In the genomic region with DNA sequence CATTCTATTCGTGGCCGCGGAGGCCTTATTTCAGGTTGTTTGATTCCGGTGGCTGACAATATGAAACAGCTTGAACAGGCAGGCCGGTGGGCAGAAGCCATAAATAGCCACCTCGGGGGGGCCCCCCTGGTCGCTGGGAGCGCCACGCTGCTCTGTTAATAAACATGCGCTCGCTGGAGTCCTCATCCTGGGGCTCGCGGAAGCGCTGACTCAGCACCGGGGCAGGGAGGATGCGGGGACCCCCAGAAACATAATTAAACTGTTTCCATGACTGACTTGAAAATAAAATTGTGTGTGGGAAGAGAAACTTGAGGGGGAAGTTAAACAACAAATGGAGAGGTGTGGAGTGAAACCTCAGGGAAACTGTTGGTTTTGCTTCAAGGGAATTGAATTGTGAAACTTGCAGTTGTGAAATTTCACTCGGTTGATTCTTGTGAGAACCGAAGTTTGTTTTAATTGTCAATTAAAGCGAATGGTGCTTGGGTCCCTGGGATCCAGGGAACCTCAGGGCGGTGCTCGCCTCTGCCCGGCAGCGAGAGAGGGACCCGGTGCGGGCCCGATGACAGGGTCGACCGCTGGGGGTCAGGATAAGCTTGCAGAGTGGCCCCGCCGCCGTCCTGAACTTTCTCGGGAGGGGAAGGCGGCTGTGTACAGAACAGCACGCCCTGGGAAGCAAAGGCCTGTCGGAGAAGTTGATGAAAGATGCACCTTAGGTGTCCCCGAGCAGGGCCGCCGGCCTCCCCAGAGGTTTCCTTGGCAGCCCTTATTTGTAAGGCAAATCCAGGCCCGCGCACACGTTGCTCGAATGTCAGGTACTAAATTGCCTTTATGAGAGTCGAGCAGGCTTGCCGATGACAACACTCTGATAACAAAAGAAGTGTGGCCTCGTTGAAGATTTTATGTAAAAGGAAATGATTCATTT, we compare ENCODE assay signal across 8 cellular contexts.
DNase-seq lines count a peak whose midpoint lies in the region; ATAC-seq, FAIRE-seq and TF ChIP-seq lines count a peak whose summit lies in the region.

No MANE protein-coding gene starts in this region.

- H3K79me2 ChIP-seq in HepG2 (ENCODE audit: insufficient read depth, low read length), result no peaks in the 10 kb centered on the region
- H3K79me2 ChIP-seq in GM23248 (ENCODE audit: insufficient read depth), result no peaks in the 10 kb centered on the region

- ATAC-seq in HG03097 (IDR thresholded peaks at IDR 0.05; ENCODE audit: low FRiP score, unreplicated experiment) (peak; percentile 82), HepG2 (no peak)

- in situ Hi-C loops in HepG2 (cut with HindIII; ENCODE audit: extremely low pct_ligation_motif_present, low pct_unique_long_range_greater_than_20kb) (no loop called here), GM23248 (cut with MboI) (no loop called here)

- no peak overlapping the region for H3K4me2 ChIP-seq in HepG2 (ENCODE audit: low read depth, low read length)
- H3K4me2 ChIP-seq in GM23248 (ENCODE audit: unreplicated experiment), result no peak overlapping the region

- no peaks in the 10 kb centered on the region for H3K9me2 ChIP-seq in GM23248 (ENCODE audit: insufficient read depth)

- TF ChIP-seq POLR2A in HepG2 (IDR thresholded peaks at IDR 0.05; ENCODE audit: insufficient read depth in 1 of 2, low read depth in 2 of 2, low read length in 2 of 2), result no peak

- peak overlapping the region; percentile 67 for H3K4me3 Mint-ChIP-seq in chondrocyte (ENCODE audit: unreplicated experiment)

- H3K4me1 ChIP-seq in HepG2 (ENCODE audit: insufficient read depth, low read length) (no peaks in the 10 kb centered on the region), GM23248 (ENCODE audit: insufficient read depth) (peaks cover 19% of the 10 kb centered on the region)

- WGBS in HepG2 (ENCODE audit: low lambda C conversion rate), result 66% methylated on average over 32 of the region's 45 CpGs
- WGBS in GM23248 (ENCODE audit: low coverage in 1 of 2, low lambda C conversion rate in 2 of 2, missing lambda C conversion rate in 2 of 2), 2 experiments, result 87 to 88% methylated on average over 45 of the region's 45 CpGs

- H3K27ac ChIP-seq in HepG2 (ENCODE audit: extremely low read length, insufficient read depth, low read length) (no peak overlapping the region), GM23248 (no peak overlapping the region)

- no peak for FAIRE-seq in HepG2 (lab: Jason Lieb, UNC)

- POLR2A ChIA-PET in HepG2 (lab: Yijun Ruan, JAX), result no interaction called here

- DNase-seq in activated gamma-delta T cell treated with Interleukin-2 at 50 U/mL for 16 hours (peak; percentile 9), activated gamma-delta T cell (lab: John Stamatoyannopoulos, UW) (no peak), SIG-M5 (lab: John Stamatoyannopoulos, UW) (peak; percentile 56), chondrocyte (ENCODE audit: low spot score) (no peak), HepG2 (ENCODE audit: low spot score) (no peak), GM23248 (no peak)
- DNase-seq in stimulated activated CD4-positive, alpha-beta T cell treated with anti-CD3 and anti-CD28 coated beads, Interleukin-4, amount 100 ng/mL, for 4 hours, result peak; percentile 32 to 36

- H3K4me1 Mint-ChIP-seq in chondrocyte (ENCODE audit: low read depth), result peaks cover 25% of the 10 kb centered on the region

- TF ChIP-seq EP300 in HepG2 (IDR thresholded peaks at IDR 0.05; ENCODE audit: low read depth in 2 of 2, low read length in 2 of 2) (no peak), HepG2 (CRISPR knock-in tag; IDR thresholded peaks at IDR 0.05; ENCODE audit: borderline replicate concordance) (no peak)

- H3F3A ChIP-seq in GM23248 (ENCODE audit: insufficient read depth), result peaks cover 21% of the 10 kb centered on the region

- TF ChIP-seq CTCF in chondrocyte (IDR thresholded peaks at IDR 0.05) (peak; percentile 82), HepG2 (CRISPR knock-in tag; IDR thresholded peaks at IDR 0.05) (no peak)

- TF ChIP-seq RAD21 in HepG2 (CRISPR knock-in tag; IDR thresholded peaks at IDR 0.05), result no peak

- H4K20me1 ChIP-seq in HepG2 (ENCODE audit: insufficient read depth, low read length) (no peaks in the 10 kb centered on the region), GM23248 (ENCODE audit: insufficient read depth) (no peaks in the 10 kb centered on the region)

- H3K27me3 Mint-ChIP-seq in chondrocyte (ENCODE audit: low read depth), result no peaks in the 10 kb centered on the region

- H3K27ac Mint-ChIP-seq in chondrocyte (ENCODE audit: unreplicated experiment), result peak overlapping the region; percentile 24

- no TSS peak for BruUV-seq in HepG2 (replicated peaks; lab: Mats Ljungman, UMichigan)

- intact Hi-C loops in HepG2 (cut with micrococcal nuclease; ENCODE audit: unreplicated experiment), result no loop called here

- H3K36me3 Mint-ChIP-seq in chondrocyte (ENCODE audit: low read depth), result peaks cover under 1% of the 10 kb centered on the region

- H3K4me3 ChIP-seq in HepG2 (replicated peaks in 1 of 3; ENCODE audit: insufficient read depth in 1 of 3, low read depth in 2 of 3, low read length in 3 of 3) (no peak overlapping the region), GM23248 (no peak overlapping the region)

- H3K36me3 ChIP-seq in HepG2 (replicated peaks in 1 of 2; ENCODE audit: control insufficient read depth in 1 of 2, insufficient read depth in 2 of 2, low read length in 2 of 2), result no peaks in the 10 kb centered on the region
- H3K36me3 ChIP-seq in GM23248 (ENCODE audit: low read depth), result no peaks in the 10 kb centered on the region

- H2AFZ ChIP-seq in HepG2 (ENCODE audit: low read length), result no peak overlapping the region
- H2AFZ ChIP-seq in GM23248, result no peak overlapping the region

- H3K9ac ChIP-seq in HepG2 (ENCODE audit: insufficient read depth, low read depth, low read length) (no peak overlapping the region), GM23248 (no peak overlapping the region)

- peaks cover 1 to 8% of the 10 kb centered on the region in 2 experiments; a peak in 3 of 5 replicates for H3K27me3 ChIP-seq in HepG2 (ENCODE audit: control insufficient read depth in 1 of 2, insufficient read depth in 2 of 2, low read length in 2 of 2)
- no peaks in the 10 kb centered on the region for H3K27me3 ChIP-seq in GM23248 (replicated peaks; ENCODE audit: insufficient read depth)

- no peaks in the 10 kb centered on the region for H3K9me3 ChIP-seq in HepG2 (ENCODE audit: low read length)
- no peaks in the 10 kb centered on the region for H3K9me3 ChIP-seq in GM23248 (ENCODE audit: low read depth)

- no peaks in the 10 kb centered on the region for H3K9me3 Mint-ChIP-seq in chondrocyte (ENCODE audit: low read depth)

- CTCF ChIA-PET in HepG2 (lab: Yijun Ruan, JAX; ENCODE audit: low intra/inter-chr PET ratio, low total read pairs), result no interaction called here

TF ChIP-seq in HepG2, 621 proteins besides CTCF, POLR2A, EP300 and RAD21 (continues in another document):
- TF ChIP-seq MAFK (conservative IDR thresholded peaks at IDR 0.05 in 1 of 2, IDR thresholded peaks at IDR 0.05 in 1 of 2; ENCODE audit: low read length in 2 of 2) (peak; percentile 87 to 92), MED1 (CRISPR knock-in tag; IDR thresholded peaks at IDR 0.05) (no peak), ZNF333 (CRISPR knock-in tag; IDR thresholded peaks at IDR 0.05; ENCODE audit: borderline replicate concordance) (no peak), BORCS8-MEF2B (CRISPR knock-in tag; IDR thresholded peaks at IDR 0.05) (no peak), MAFF (IDR thresholded peaks at IDR 0.05; ENCODE audit: low read depth, low read length) (peak; percentile 75), TCF7L2 (IDR thresholded peaks at IDR 0.05; ENCODE audit: low read depth, low read length) (no peak)
- TF ChIP-seq, protein P1, sequence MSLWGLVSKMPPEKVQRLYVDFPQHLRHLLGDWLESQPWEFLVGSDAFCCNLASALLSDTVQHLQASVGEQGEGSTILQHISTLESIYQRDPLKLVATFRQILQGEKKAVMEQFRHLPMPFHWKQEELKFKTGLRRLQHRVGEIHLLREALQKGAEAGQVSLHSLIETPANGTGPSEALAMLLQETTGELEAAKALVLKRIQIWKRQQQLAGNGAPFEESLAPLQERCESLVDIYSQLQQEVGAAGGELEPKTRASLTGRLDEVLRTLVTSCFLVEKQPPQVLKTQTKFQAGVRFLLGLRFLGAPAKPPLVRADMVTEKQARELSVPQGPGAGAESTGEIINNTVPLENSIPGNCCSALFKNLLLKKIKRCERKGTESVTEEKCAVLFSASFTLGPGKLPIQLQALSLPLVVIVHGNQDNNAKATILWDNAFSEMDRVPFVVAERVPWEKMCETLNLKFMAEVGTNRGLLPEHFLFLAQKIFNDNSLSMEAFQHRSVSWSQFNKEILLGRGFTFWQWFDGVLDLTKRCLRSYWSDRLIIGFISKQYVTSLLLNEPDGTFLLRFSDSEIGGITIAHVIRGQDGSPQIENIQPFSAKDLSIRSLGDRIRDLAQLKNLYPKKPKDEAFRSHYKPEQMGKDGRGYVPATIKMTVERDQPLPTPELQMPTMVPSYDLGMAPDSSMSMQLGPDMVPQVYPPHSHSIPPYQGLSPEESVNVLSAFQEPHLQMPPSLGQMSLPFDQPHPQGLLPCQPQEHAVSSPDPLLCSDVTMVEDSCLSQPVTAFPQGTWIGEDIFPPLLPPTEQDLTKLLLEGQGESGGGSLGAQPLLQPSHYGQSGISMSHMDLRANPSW (CRISPR knock-in tag; IDR thresholded peaks at IDR 0.05; ENCODE audit: borderline replicate concordance), result no peak
- TF ChIP-seq, protein P2, sequence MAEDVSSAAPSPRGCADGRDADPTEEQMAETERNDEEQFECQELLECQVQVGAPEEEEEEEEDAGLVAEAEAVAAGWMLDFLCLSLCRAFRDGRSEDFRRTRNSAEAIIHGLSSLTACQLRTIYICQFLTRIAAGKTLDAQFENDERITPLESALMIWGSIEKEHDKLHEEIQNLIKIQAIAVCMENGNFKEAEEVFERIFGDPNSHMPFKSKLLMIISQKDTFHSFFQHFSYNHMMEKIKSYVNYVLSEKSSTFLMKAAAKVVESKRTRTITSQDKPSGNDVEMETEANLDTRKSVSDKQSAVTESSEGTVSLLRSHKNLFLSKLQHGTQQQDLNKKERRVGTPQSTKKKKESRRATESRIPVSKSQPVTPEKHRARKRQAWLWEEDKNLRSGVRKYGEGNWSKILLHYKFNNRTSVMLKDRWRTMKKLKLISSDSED (CRISPR knock-in tag; IDR thresholded peaks at IDR 0.05), result no peak
- TF ChIP-seq, protein P3, sequence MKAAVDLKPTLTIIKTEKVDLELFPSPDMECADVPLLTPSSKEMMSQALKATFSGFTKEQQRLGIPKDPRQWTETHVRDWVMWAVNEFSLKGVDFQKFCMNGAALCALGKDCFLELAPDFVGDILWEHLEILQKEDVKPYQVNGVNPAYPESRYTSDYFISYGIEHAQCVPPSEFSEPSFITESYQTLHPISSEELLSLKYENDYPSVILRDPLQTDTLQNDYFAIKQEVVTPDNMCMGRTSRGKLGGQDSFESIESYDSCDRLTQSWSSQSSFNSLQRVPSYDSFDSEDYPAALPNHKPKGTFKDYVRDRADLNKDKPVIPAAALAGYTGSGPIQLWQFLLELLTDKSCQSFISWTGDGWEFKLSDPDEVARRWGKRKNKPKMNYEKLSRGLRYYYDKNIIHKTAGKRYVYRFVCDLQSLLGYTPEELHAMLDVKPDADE (CRISPR knock-in tag; IDR thresholded peaks at IDR 0.05), result no peak

Comparison
In these comparisons a context has a peak if more than half of its experiments do, and no peak if none do; other contexts are left out.
1. DNase-seq: peak in activated gamma-delta T cell treated with Interleukin-2 at 50 U/mL for 16 hours (single experiment), SIG-M5 (single experiment) and stimulated activated CD4-positive, alpha-beta T cell treated with anti-CD3 and anti-CD28 coated beads, Interleukin-4, amount 100 ng/mL, for 4 hours (2 of 2); none in activated gamma-delta T cell (single experiment), chondrocyte (single experiment), HepG2 (single experiment) and GM23248 (single experiment).